In genomic region chr6:141562181-141562800, GRCh38 we compare ENCODE assay signal across 8 cellular contexts.
DNase-seq lines count a peak whose midpoint lies in the region; ATAC-seq and TF ChIP-seq lines count a peak whose summit lies in the region.

No MANE protein-coding gene starts in this region.

- H4K20me1 ChIP-seq in OCI-LY3 (ENCODE audit: insufficient read depth, low read length), result no peaks in the 10 kb centered on the region

- H3K4me3 Mint-ChIP-seq in activated naive CD4-positive, alpha-beta T cell treated with anti-CD3 and anti-CD28 coated beads for 36 hours, result peak overlapping the region; percentile 64
- peak overlapping the region; percentile 82 to 84 for H3K4me3 Mint-ChIP-seq in stimulated activated naive CD8-positive, alpha-beta T cell treated with anti-CD3 and anti-CD28 coated beads, Interleukin-15, amount 100 ng/mL, for 72 hours

- peaks cover 14% of the 10 kb centered on the region for H3K4me1 Mint-ChIP-seq in activated naive CD4-positive, alpha-beta T cell treated with anti-CD3 and anti-CD28 coated beads for 36 hours (ENCODE audit: low read depth)
- peaks cover 27% of the 10 kb centered on the region for H3K4me1 Mint-ChIP-seq in stimulated activated naive CD8-positive, alpha-beta T cell treated with anti-CD3 and anti-CD28 coated beads, Interleukin-15, amount 100 ng/mL, for 72 hours

- H3K79me2 ChIP-seq in OCI-LY3 (ENCODE audit: low read length), result no peaks in the 10 kb centered on the region

- intact Hi-C loops in activated naive CD4-positive, alpha-beta T cell treated with anti-CD3 and anti-CD28 coated beads for 36 hours (cut with micrococcal nuclease), result loop anchor here (1.0 to 10.0 kb wide), 7 partner anchors 79 to 1681 kb away; no protein-coding TSS in a partner anchor
- intact Hi-C loops in left lung (cut with DNase I), result no loop called here

- H3K27me3 Mint-ChIP-seq in activated naive CD4-positive, alpha-beta T cell treated with anti-CD3 and anti-CD28 coated beads for 36 hours (ENCODE audit: low read depth), result peaks cover 3% of the 10 kb centered on the region
- H3K27me3 Mint-ChIP-seq in stimulated activated naive CD8-positive, alpha-beta T cell treated with anti-CD3 and anti-CD28 coated beads, Interleukin-15, amount 100 ng/mL, for 72 hours, result no peaks in the 10 kb centered on the region

- in situ Hi-C loops in astrocyte of the spinal cord (cut with HindIII; ENCODE audit: low sequenced_read_pairs), result no loop called here

- ATAC-seq in HG02884 (IDR thresholded peaks at IDR 0.05; ENCODE audit: unreplicated experiment), result peak; percentile 30
- ATAC-seq in left lung, result peak; percentile 77
- peak; percentile 75 for ATAC-seq in stimulated activated naive CD8-positive, alpha-beta T cell treated with anti-CD3 and anti-CD28 coated beads, Interleukin-15, amount 100 ng/mL, for 72 hours

- peak overlapping the region; percentile 78 for H3K27ac Mint-ChIP-seq in activated naive CD4-positive, alpha-beta T cell treated with anti-CD3 and anti-CD28 coated beads for 36 hours
- peak overlapping the region; percentile 46 to 95 for H3K27ac Mint-ChIP-seq in stimulated activated naive CD8-positive, alpha-beta T cell treated with anti-CD3 and anti-CD28 coated beads, Interleukin-15, amount 100 ng/mL, for 72 hours

- H3K27me3 ChIP-seq in OCI-LY3 (ENCODE audit: low read depth, low read length) (no peaks in the 10 kb centered on the region), left lung (no peaks in the 10 kb centered on the region)

- H3K4me1 ChIP-seq in OCI-LY3 (ENCODE audit: low read length), result 0 out of 2 replicates have a peak, but pooled peaks cover 4% of the 10 kb centered on the region
- peaks cover 0 to 12% of the 10 kb centered on the region in 2 donors for H3K4me1 ChIP-seq in left lung

- H3K27ac ChIP-seq in OCI-LY3 (ENCODE audit: low read length), result peak overlapping the region; percentile 10; the same call in 1 of the 2 replicates
- peak overlapping the region; percentile 8 to 34 for H3K27ac ChIP-seq in left lung

- no peaks in the 10 kb centered on the region for H3K9me3 Mint-ChIP-seq in activated naive CD4-positive, alpha-beta T cell treated with anti-CD3 and anti-CD28 coated beads for 36 hours
- no peaks in the 10 kb centered on the region for H3K9me3 Mint-ChIP-seq in stimulated activated naive CD8-positive, alpha-beta T cell treated with anti-CD3 and anti-CD28 coated beads, Interleukin-15, amount 100 ng/mL, for 72 hours

- DNase-seq in activated naive CD4-positive, alpha-beta T cell treated with anti-CD3 and anti-CD28 coated beads for 36 hours, result peak; percentile 6
- no peak for DNase-seq in activated naive CD4-positive, alpha-beta T cell treated with anti-CD3 and anti-CD28 coated beads, Interleukin-2, amount 50 U/mL, for 16 hours
- DNase-seq in astrocyte of the spinal cord (ENCODE audit: low read depth, low spot score), result no peak
- DNase-seq in left lung, result peak; percentile 33 to 76
- peak; percentile 8 to 13 for DNase-seq in stimulated activated naive CD8-positive, alpha-beta T cell treated with anti-CD3 and anti-CD28 coated beads, Interleukin-15, amount 100 ng/mL, for 72 hours
- DNase-seq in SW 1271 (lab: John Stamatoyannopoulos, UW), result no peak

- TF ChIP-seq CTCF in OCI-LY3 (IDR thresholded peaks at IDR 0.05; ENCODE audit: low read depth, low read length) (no peak), astrocyte of the spinal cord (IDR thresholded peaks at IDR 0.05; ENCODE audit: low read depth, low read length) (peak; percentile 1), left lung (IDR thresholded peaks at IDR 0.05) (no peak)

- H2AFZ ChIP-seq in OCI-LY3 (ENCODE audit: low read depth, low read length), result peak overlapping the region; percentile 83

- peak overlapping the region; percentile 55 for H3K4me2 ChIP-seq in OCI-LY3 (ENCODE audit: low read length)

- no peaks in the 10 kb centered on the region for H3K36me3 Mint-ChIP-seq in activated naive CD4-positive, alpha-beta T cell treated with anti-CD3 and anti-CD28 coated beads for 36 hours (ENCODE audit: low read depth)

- H3K36me3 ChIP-seq in OCI-LY3 (replicated peaks; ENCODE audit: low read depth, low read length) (no peaks in the 10 kb centered on the region), left lung (no peaks in the 10 kb centered on the region)

- CTCF ChIA-PET in activated naive CD4-positive, alpha-beta T cell treated with anti-CD3 and anti-CD28 coated beads for 36 hours (lab: Charles Lee), result interaction anchor here (0.6 to 1.2 kb wide), 7 partner anchors 19 to 471 kb away, joined by 3 to 5 read pairs (median 3); no protein-coding TSS in a partner anchor

- H3K4me3 ChIP-seq in OCI-LY3 (ENCODE audit: low read length) (peak overlapping the region; percentile 69), astrocyte of the spinal cord (ENCODE audit: low read depth, low read length) (no peak overlapping the region), left lung (peak overlapping the region; percentile 14 to 24)

- H3K9ac ChIP-seq in OCI-LY3 (ENCODE audit: low read length), result peak overlapping the region; percentile 60

- H3K9me3 ChIP-seq in OCI-LY3 (ENCODE audit: insufficient read depth, low read length) (no peaks in the 10 kb centered on the region), left lung (no peaks in the 10 kb centered on the region)

Comparison
In these comparisons a context has a peak if more than half of its experiments do, and no peak if none do; other contexts are left out.
1. DNase-seq: peak in activated naive CD4-positive, alpha-beta T cell treated with anti-CD3 and anti-CD28 coated beads for 36 hours (single experiment), left lung (2 of 2) and stimulated activated naive CD8-positive, alpha-beta T cell treated with anti-CD3 and anti-CD28 coated beads, Interleukin-15, amount 100 ng/mL, for 72 hours (2 of 2); none in activated naive CD4-positive, alpha-beta T cell treated with anti-CD3 and anti-CD28 coated beads, Interleukin-2, amount 50 U/mL, for 16 hours (single experiment), astrocyte of the spinal cord (single experiment) and SW 1271 (0 of 2).
2. Peak in every context shown above with its lines, with median percentiles within 50 percentile points of each other: ATAC-seq.